In the genomic region with DNA sequence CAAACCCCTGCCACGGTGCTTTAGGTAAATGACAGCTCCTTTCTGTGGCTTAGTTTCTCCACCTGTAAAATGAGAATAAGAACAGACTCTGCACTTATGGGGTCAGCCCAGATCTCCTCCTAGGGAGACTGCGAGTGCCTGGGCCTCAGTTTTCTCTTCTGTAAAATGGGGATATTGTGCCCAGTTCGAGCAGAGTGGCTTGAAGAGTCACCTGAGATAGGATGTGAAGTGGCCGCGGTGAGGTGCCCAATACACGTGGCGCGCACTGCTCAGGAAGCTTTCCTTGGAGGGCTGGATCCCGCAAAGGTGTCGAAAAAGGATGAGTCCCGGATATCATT, we compare ENCODE assay signal across 1 cellular context.
TF ChIP-seq lines count a peak whose summit lies in the region.

No MANE protein-coding gene starts in this region.

TF ChIP-seq in K562, 482 proteins besides CTCF, POLR2A, EP300 and RAD21 (continues in another document):
- TF ChIP-seq, protein P1, sequence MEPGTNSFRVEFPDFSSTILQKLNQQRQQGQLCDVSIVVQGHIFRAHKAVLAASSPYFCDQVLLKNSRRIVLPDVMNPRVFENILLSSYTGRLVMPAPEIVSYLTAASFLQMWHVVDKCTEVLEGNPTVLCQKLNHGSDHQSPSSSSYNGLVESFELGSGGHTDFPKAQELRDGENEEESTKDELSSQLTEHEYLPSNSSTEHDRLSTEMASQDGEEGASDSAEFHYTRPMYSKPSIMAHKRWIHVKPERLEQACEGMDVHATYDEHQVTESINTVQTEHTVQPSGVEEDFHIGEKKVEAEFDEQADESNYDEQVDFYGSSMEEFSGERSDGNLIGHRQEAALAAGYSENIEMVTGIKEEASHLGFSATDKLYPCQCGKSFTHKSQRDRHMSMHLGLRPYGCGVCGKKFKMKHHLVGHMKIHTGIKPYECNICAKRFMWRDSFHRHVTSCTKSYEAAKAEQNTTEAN (CRISPR knock-in tag; IDR thresholded peaks at IDR 0.05) = no peak
- peak; percentile 93; the same call in 1 of the 2 replicates for TF ChIP-seq HDAC2 (IDR thresholded peaks at IDR 0.05)
- TF ChIP-seq, protein P2, sequence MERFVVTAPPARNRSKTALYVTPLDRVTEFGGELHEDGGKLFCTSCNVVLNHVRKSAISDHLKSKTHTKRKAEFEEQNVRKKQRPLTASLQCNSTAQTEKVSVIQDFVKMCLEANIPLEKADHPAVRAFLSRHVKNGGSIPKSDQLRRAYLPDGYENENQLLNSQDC (CRISPR knock-in tag; IDR thresholded peaks at IDR 0.05) = no peak
- no peak for TF ChIP-seq FIP1L1 (IDR thresholded peaks at IDR 0.05; ENCODE audit: low read depth, low read length, poor library complexity, severe bottlenecking)
- no peak for TF ChIP-seq XRCC4 (IDR thresholded peaks at IDR 0.05; ENCODE audit: extremely low read depth, insufficient read depth, insufficient read length)
- peak; percentile 98 for TF ChIP-seq BCOR (IDR thresholded peaks at IDR 0.05)
- no peak for TF ChIP-seq ELF1 (tag; IDR thresholded peaks at IDR 0.05)
- no peak for TF ChIP-seq GABPA (tag; conservative IDR thresholded peaks at IDR 0.05; ENCODE audit: low read depth)
- no peak for TF ChIP-seq FOSL1 (tag; conservative IDR thresholded peaks at IDR 0.05)
- no peak for TF ChIP-seq STAT5B (CRISPR knock-in tag; IDR thresholded peaks at IDR 0.05)
- no peak for TF ChIP-seq ZNF445 (CRISPR knock-in tag; IDR thresholded peaks at IDR 0.05; ENCODE audit: low read depth)
- no peak for TF ChIP-seq SMARCB1 (IDR thresholded peaks at IDR 0.05; ENCODE audit: insufficient read length, low read depth)
- no peak for TF ChIP-seq NFIC (IDR thresholded peaks at IDR 0.05)
- TF ChIP-seq KAT2B (IDR thresholded peaks at IDR 0.05; ENCODE audit: low read depth, low read length) = no peak
- TF ChIP-seq FOXJ3 (CRISPR knock-in tag; IDR thresholded peaks at IDR 0.05) = no peak
- no peak for TF ChIP-seq SOX6 (IDR thresholded peaks at IDR 0.05)
- no peak for TF ChIP-seq NBN (IDR thresholded peaks at IDR 0.05; ENCODE audit: low read depth)
- TF ChIP-seq, protein P3, sequence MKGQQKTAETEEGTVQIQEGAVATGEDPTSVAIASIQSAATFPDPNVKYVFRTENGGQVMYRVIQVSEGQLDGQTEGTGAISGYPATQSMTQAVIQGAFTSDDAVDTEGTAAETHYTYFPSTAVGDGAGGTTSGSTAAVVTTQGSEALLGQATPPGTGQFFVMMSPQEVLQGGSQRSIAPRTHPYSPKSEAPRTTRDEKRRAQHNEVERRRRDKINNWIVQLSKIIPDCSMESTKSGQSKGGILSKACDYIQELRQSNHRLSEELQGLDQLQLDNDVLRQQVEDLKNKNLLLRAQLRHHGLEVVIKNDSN (CRISPR knock-in tag; IDR thresholded peaks at IDR 0.05) = no peak
- TF ChIP-seq SMARCA5 (IDR thresholded peaks at IDR 0.05) = peak; percentile 81
- peak; percentile 5; the same call in 1 of the 2 replicates for TF ChIP-seq MYC (IDR thresholded peaks at IDR 0.05; ENCODE audit: low read depth, low read length)
- no peak for TF ChIP-seq MYC (CRISPR knock-in tag; IDR thresholded peaks at IDR 0.05; ENCODE audit: borderline replicate concordance, low read depth)
- peak in 1 of 2 experiments; percentile 30; a peak in 1 of 4 replicates for TF ChIP-seq HDAC1 (IDR thresholded peaks at IDR 0.05)
- TF ChIP-seq ZNF263 (CRISPR knock-in tag; IDR thresholded peaks at IDR 0.05; ENCODE audit: borderline replicate concordance) = peak; percentile 33; the same call in 1 of the 2 replicates
- TF ChIP-seq SMARCC2 (IDR thresholded peaks at IDR 0.05; ENCODE audit: low read depth) = no peak
- TF ChIP-seq SNRNP70 (optimal IDR thresholded peaks at IDR 0.05; ENCODE audit: low read depth, low read length) = no peak
- TF ChIP-seq, protein P4, sequence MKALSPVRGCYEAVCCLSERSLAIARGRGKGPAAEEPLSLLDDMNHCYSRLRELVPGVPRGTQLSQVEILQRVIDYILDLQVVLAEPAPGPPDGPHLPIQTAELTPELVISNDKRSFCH (CRISPR knock-in tag; IDR thresholded peaks at IDR 0.05) = no peak
- TF ChIP-seq, protein P4 (tag; IDR thresholded peaks at IDR 0.05) = no peak
- TF ChIP-seq, protein P5, sequence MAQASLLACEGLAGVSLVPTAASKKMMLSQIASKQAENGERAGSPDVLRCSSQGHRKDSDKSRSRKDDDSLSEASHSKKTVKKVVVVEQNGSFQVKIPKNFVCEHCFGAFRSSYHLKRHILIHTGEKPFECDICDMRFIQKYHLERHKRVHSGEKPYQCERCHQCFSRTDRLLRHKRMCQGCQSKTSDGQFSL (CRISPR knock-in tag; IDR thresholded peaks at IDR 0.05) = no peak
- TF ChIP-seq, protein P5 (tag; IDR thresholded peaks at IDR 0.05) = no peak
- TF ChIP-seq ARHGAP35 (IDR thresholded peaks at IDR 0.05; ENCODE audit: partially characterized antibody) = no peak
- TF ChIP-seq MTA1 (IDR thresholded peaks at IDR 0.05; ENCODE audit: borderline replicate concordance) = no peak
- TF ChIP-seq KAT7 (CRISPR knock-in tag; IDR thresholded peaks at IDR 0.05; ENCODE audit: borderline replicate concordance) = no peak
- no peak for TF ChIP-seq TRIM24 (IDR thresholded peaks at IDR 0.05)
- no peak for TF ChIP-seq GATAD2B (IDR thresholded peaks at IDR 0.05; ENCODE audit: borderline replicate concordance)
- peak; percentile 36 for TF ChIP-seq PHF20 (IDR thresholded peaks at IDR 0.05; ENCODE audit: partially characterized antibody)
- TF ChIP-seq, protein P6, sequence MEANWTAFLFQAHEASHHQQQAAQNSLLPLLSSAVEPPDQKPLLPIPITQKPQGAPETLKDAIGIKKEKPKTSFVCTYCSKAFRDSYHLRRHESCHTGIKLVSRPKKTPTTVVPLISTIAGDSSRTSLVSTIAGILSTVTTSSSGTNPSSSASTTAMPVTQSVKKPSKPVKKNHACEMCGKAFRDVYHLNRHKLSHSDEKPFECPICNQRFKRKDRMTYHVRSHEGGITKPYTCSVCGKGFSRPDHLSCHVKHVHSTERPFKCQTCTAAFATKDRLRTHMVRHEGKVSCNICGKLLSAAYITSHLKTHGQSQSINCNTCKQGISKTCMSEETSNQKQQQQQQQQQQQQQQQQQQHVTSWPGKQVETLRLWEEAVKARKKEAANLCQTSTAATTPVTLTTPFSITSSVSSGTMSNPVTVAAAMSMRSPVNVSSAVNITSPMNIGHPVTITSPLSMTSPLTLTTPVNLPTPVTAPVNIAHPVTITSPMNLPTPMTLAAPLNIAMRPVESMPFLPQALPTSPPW (CRISPR knock-in tag; IDR thresholded peaks at IDR 0.05) = no peak
- TF ChIP-seq, protein P7, sequence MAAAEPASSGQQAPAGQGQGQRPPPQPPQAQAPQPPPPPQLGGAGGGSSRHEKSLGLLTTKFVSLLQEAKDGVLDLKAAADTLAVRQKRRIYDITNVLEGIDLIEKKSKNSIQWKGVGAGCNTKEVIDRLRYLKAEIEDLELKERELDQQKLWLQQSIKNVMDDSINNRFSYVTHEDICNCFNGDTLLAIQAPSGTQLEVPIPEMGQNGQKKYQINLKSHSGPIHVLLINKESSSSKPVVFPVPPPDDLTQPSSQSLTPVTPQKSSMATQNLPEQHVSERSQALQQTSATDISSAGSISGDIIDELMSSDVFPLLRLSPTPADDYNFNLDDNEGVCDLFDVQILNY (CRISPR knock-in tag; IDR thresholded peaks at IDR 0.05) = no peak
- no peak for TF ChIP-seq EGR1 (conservative IDR thresholded peaks at IDR 0.05)
- TF ChIP-seq ZNF589 (CRISPR knock-in tag; IDR thresholded peaks at IDR 0.05; ENCODE audit: low read depth) = no peak
- TF ChIP-seq RBM39 (optimal IDR thresholded peaks at IDR 0.05; ENCODE audit: low read depth, low read length) = peak; percentile 64
- TF ChIP-seq, protein P8, sequence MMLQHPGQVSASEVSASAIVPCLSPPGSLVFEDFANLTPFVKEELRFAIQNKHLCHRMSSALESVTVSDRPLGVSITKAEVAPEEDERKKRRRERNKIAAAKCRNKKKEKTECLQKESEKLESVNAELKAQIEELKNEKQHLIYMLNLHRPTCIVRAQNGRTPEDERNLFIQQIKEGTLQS (IDR thresholded peaks at IDR 0.05) = no peak
- TF ChIP-seq, protein P8 (CRISPR knock-in tag; conservative IDR thresholded peaks at IDR 0.05) = no peak
- TF ChIP-seq, protein P9, sequence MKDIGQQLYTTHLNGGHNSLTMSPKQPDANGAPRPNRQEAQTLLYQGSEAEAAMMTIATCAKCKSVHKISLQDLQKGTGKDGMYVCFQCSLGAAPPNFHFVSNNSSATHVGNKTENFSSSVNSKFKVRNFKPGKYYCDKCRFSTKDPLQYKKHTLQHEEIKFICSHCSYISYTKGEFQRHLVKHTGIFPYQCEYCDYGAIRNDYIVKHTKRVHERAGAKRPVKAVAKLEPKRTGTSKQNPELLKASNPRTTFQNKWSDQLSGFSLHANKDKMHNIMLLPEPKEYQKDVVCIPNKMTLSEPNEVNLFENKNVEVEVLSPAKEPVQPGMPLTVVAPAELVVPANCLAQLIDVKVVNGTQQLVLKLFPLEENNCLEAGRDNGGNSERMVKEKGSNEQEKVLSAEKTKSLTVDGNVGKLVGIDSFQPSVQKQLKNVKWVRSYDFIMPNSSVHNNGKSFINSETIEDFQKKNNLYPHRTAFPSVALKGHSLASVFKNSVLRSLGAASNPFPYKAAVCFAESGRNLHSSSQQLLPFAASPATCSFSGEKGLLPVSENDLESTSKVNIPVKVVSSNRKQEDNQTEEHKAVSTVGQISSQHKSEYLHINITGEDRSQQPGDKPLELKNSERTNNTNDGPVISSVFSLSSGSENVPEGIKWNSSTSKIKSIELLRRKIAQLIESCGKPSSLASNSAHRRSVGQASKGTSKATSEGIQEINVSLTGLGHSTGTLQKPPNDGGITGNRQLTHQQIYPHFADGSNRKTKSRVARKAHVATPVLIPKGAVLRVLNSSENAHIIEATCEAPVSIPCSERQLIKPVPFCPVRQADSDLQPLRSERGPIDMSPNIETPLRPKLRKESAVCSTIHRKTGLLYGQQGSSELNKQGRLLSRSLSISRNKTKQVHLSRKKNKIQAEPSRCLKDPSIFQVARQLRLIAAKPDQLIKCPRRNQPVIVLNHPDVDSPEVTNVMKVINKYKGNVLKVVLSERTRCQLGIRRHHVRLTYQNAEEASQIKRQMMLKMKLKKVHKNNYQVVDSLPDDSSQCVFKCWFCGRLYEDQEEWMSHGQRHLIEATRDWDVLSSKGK (CRISPR knock-in tag; IDR thresholded peaks at IDR 0.05) = no peak
- TF ChIP-seq ZNF75A (CRISPR knock-in tag; IDR thresholded peaks at IDR 0.05) = no peak
- TF ChIP-seq PCBP2 (IDR thresholded peaks at IDR 0.05; ENCODE audit: low read depth, low read length, poor library complexity, severe bottlenecking) = no peak
- TF ChIP-seq RBM25 (IDR thresholded peaks at IDR 0.05; ENCODE audit: low read depth, low read length, severe bottlenecking) = peak; percentile 97
- TF ChIP-seq, protein P10, sequence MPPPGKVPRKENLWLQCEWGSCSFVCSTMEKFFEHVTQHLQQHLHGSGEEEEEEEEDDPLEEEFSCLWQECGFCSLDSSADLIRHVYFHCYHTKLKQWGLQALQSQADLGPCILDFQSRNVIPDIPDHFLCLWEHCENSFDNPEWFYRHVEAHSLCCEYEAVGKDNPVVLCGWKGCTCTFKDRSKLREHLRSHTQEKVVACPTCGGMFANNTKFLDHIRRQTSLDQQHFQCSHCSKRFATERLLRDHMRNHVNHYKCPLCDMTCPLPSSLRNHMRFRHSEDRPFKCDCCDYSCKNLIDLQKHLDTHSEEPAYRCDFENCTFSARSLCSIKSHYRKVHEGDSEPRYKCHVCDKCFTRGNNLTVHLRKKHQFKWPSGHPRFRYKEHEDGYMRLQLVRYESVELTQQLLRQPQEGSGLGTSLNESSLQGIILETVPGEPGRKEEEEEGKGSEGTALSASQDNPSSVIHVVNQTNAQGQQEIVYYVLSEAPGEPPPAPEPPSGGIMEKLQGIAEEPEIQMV (tag; conservative IDR thresholded peaks at IDR 0.05; ENCODE audit: low read depth) = no peak
- TF ChIP-seq, protein P11, sequence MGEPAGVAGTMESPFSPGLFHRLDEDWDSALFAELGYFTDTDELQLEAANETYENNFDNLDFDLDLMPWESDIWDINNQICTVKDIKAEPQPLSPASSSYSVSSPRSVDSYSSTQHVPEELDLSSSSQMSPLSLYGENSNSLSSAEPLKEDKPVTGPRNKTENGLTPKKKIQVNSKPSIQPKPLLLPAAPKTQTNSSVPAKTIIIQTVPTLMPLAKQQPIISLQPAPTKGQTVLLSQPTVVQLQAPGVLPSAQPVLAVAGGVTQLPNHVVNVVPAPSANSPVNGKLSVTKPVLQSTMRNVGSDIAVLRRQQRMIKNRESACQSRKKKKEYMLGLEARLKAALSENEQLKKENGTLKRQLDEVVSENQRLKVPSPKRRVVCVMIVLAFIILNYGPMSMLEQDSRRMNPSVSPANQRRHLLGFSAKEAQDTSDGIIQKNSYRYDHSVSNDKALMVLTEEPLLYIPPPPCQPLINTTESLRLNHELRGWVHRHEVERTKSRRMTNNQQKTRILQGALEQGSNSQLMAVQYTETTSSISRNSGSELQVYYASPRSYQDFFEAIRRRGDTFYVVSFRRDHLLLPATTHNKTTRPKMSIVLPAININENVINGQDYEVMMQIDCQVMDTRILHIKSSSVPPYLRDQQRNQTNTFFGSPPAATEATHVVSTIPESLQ (CRISPR knock-in tag; IDR thresholded peaks at IDR 0.05) = no peak
- no peak for TF ChIP-seq ATF1 (CRISPR knock-in tag; IDR thresholded peaks at IDR 0.05)
- no peak for TF ChIP-seq ATF1 (tag; IDR thresholded peaks at IDR 0.05)
- no peak for TF ChIP-seq ZNF707 (CRISPR knock-in tag; conservative IDR thresholded peaks at IDR 0.05)
- no peak for TF ChIP-seq KLF10 (CRISPR knock-in tag; IDR thresholded peaks at IDR 0.05)
- no peak for TF ChIP-seq ZNF644 (tag; IDR thresholded peaks at IDR 0.05; ENCODE audit: low read depth)
- TF ChIP-seq, protein P12, sequence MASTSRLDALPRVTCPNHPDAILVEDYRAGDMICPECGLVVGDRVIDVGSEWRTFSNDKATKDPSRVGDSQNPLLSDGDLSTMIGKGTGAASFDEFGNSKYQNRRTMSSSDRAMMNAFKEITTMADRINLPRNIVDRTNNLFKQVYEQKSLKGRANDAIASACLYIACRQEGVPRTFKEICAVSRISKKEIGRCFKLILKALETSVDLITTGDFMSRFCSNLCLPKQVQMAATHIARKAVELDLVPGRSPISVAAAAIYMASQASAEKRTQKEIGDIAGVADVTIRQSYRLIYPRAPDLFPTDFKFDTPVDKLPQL (IDR thresholded peaks at IDR 0.05; ENCODE audit: extremely low read depth, insufficient read length) = no peak
- no peak for TF ChIP-seq PHTF2 (CRISPR knock-in tag; IDR thresholded peaks at IDR 0.05)
- TF ChIP-seq KLF13 (tag; IDR thresholded peaks at IDR 0.05; ENCODE audit: borderline replicate concordance, low read depth) = no peak
- TF ChIP-seq CBX1 (IDR thresholded peaks at IDR 0.05; ENCODE audit: low read depth) = peak; percentile 84
- no peak for TF ChIP-seq ZNF324 (CRISPR knock-in tag; IDR thresholded peaks at IDR 0.05)
- no peak for TF ChIP-seq WHSC1 (IDR thresholded peaks at IDR 0.05; ENCODE audit: low read length)
